Comparison of ENCODE assay signal across 12 cellular contexts in genomic region chr1:201501144-201501543, GRCh38. TPM values are rescaled to one million over a fixed set of nuclear protein-coding genes. Genes with fewer than 3 reads are reported as not detected.
DNase-seq lines count a peak whose midpoint lies in the region; ATAC-seq and TF ChIP-seq lines count a peak whose summit lies in the region.
"Had no signal": no experiment of that assay in that cellular context is flagged by ENCODE, and none has a peak within 500 bp of the region (broad histone marks: within the 10 kb centered on the region; RNA-seq: fewer than 3 reads in every experiment).

No MANE protein-coding gene starts in this region.

- H3K27ac ChIP-seq in left ventricle myocardium inferior (replicated peaks) (peak overlapping the region; percentile 88), esophagus squamous epithelium (peak overlapping the region; percentile 71 to 97 (median 92)), neuronal stem cell (replicated peaks; ENCODE audit: low read length) (peak overlapping the region; percentile 0), vagina (peak overlapping the region; percentile 93)

- H2BK12ac ChIP-seq in neuronal stem cell (ENCODE audit: low read length) = no peak overlapping the region

- H2BK5ac ChIP-seq in neuronal stem cell (ENCODE audit: low read length) = no peak overlapping the region

- H3K18ac ChIP-seq in neuronal stem cell (ENCODE audit: low read length) = no peak overlapping the region

- no peak overlapping the region for H3K27ac Mint-ChIP-seq in stimulated activated memory B cell treated with anti-CD40 and anti-IgM and Interleukin-4, amounts not matched to agents 10 μg/mL and 1 μg/mL and 100 μg/mL, for 72 hours

- no peak overlapping the region for H2BK120ac ChIP-seq in neuronal stem cell (ENCODE audit: low read depth, low read length)

- no peak for ATAC-seq in Right ventricle myocardium superior (ENCODE audit: poor library complexity)
- no peak for ATAC-seq in GM18498 (IDR thresholded peaks at IDR 0.05; ENCODE audit: unreplicated experiment)
- no peak for ATAC-seq in stimulated activated memory B cell treated with anti-CD40 and anti-IgM and Interleukin-4, amounts not matched to agents 10 μg/mL and 1 μg/mL and 100 μg/mL, for 72 hours

- no peak overlapping the region for H3K9ac ChIP-seq in neuronal stem cell (ENCODE audit: low read depth, low read length, poor library complexity)

- no peak overlapping the region for H3K14ac ChIP-seq in neuronal stem cell (ENCODE audit: low read length)

- TF ChIP-seq CTCF in left ventricle myocardium inferior (IDR thresholded peaks at IDR 0.05; ENCODE audit: borderline replicate concordance) = no peak
- TF ChIP-seq CTCF in esophagus squamous epithelium (IDR thresholded peaks at IDR 0.05) = no peak
- TF ChIP-seq CTCF in vagina (IDR thresholded peaks at IDR 0.05) = no peak

- no peak overlapping the region for H2AK5ac ChIP-seq in neuronal stem cell (ENCODE audit: low read depth, low read length)

- no peak overlapping the region for H2AFZ ChIP-seq in neuronal stem cell (ENCODE audit: low read length)

- 53 to 80% methylated on average over 1 to 7 of the region's 8 CpGs for WGBS in esophagus squamous epithelium, 2 donors
- no CpG with 5 or more reads among the region's 8 CpGs for WGBS in neuronal stem cell (ENCODE audit: extremely low coverage in 2 of 2, insufficient read length in 2 of 2, insufficient replicate concordance in 1 of 2), 2 donors

- H3K23ac ChIP-seq in neuronal stem cell (ENCODE audit: low read depth, low read length, poor library complexity) = no peak overlapping the region

- TF ChIP-seq POLR2A in esophagus squamous epithelium (IDR thresholded peaks at IDR 0.05) (no peak), vagina (IDR thresholded peaks at IDR 0.05) (no peak)

- no peak overlapping the region for H3K4me3 Mint-ChIP-seq in stimulated activated memory B cell treated with anti-CD40 and anti-IgM and Interleukin-4, amounts not matched to agents 10 μg/mL and 1 μg/mL and 100 μg/mL, for 72 hours
- H3K4me3 Mint-ChIP-seq: central memory CD8-positive, alpha-beta T cell had no signal

- H3K4me3 ChIP-seq in left ventricle myocardium inferior (no peak overlapping the region), esophagus squamous epithelium (peak overlapping the region in 2 of 4 donors; percentile 18 to 21), neuronal stem cell (ENCODE audit: low read length in 2 of 2) (no peak overlapping the region), vagina (peak overlapping the region in 1 of 2 donors; percentile 18)

- no peak overlapping the region for H2BK15ac ChIP-seq in neuronal stem cell (ENCODE audit: low read length)

- no peak overlapping the region for H4K8ac ChIP-seq in neuronal stem cell (ENCODE audit: low read depth, low read length)

- in situ Hi-C loops in KBM-7 (cut with MboI; ENCODE audit: low pct_unique_long_range_greater_than_20kb, low sequenced_read_pairs) = no loop called here

- H3K36me3 ChIP-seq in left ventricle myocardium inferior = no peaks in the 10 kb centered on the region
- peaks cover 0 to 24% (median 0%) of the 10 kb centered on the region in 3 donors for H3K36me3 ChIP-seq in esophagus squamous epithelium
- no peaks in the 10 kb centered on the region for H3K36me3 ChIP-seq in neuronal stem cell (replicated peaks in 1 of 2; ENCODE audit: control insufficient read depth in 2 of 2, insufficient read depth in 2 of 2, low read length in 2 of 2)
- no peaks in the 10 kb centered on the region for H3K36me3 ChIP-seq in vagina

- intact Hi-C loops in left ventricle myocardium inferior (cut with micrococcal nuclease) (no loop called here), Right ventricle myocardium superior (cut with DNase I) (no loop called here), esophagus squamous epithelium (cut with DNase I) (no loop called here), vagina (cut with DNase I) (no loop called here)

- no peaks in the 10 kb centered on the region for H3K27me3 ChIP-seq in left ventricle myocardium inferior (ENCODE audit: low read depth)
- H3K27me3 ChIP-seq in esophagus squamous epithelium = no peaks in the 10 kb centered on the region
- no peaks in the 10 kb centered on the region for H3K27me3 ChIP-seq in neuronal stem cell (ENCODE audit: control insufficient read depth in 3 of 3, insufficient read depth in 3 of 3, low read depth in 1 of 3, low read length in 3 of 3)
- H3K27me3 ChIP-seq in vagina = no peaks in the 10 kb centered on the region

- H4K91ac ChIP-seq in neuronal stem cell (ENCODE audit: low read depth, low read length, poor library complexity) = no peak overlapping the region

- peaks cover 29% of the 10 kb centered on the region for H3K4me1 Mint-ChIP-seq in stimulated activated memory B cell treated with anti-CD40 and anti-IgM and Interleukin-4, amounts not matched to agents 10 μg/mL and 1 μg/mL and 100 μg/mL, for 72 hours

- H3K4me2 ChIP-seq in neuronal stem cell (ENCODE audit: insufficient read depth, low read length, poor library complexity, severe bottlenecking) = no peak overlapping the region

- peaks cover 96% of the 10 kb centered on the region for H3K4me1 ChIP-seq in left ventricle myocardium inferior
- peaks cover 32 to 100% (median 85%) of the 10 kb centered on the region in 3 donors for H3K4me1 ChIP-seq in esophagus squamous epithelium
- peaks cover 25 to 50% of the 10 kb centered on the region in 2 donors for H3K4me1 ChIP-seq in neuronal stem cell (ENCODE audit: control insufficient read depth in 2 of 2, insufficient read depth in 1 of 2, low read depth in 1 of 2, low read length in 2 of 2)
- H3K4me1 ChIP-seq in vagina = peaks cover 99% of the 10 kb centered on the region

- H3K36me3 Mint-ChIP-seq in stimulated activated memory B cell treated with anti-CD40 and anti-IgM and Interleukin-4, amounts not matched to agents 10 μg/mL and 1 μg/mL and 100 μg/mL, for 72 hours = peaks cover 7% of the 10 kb centered on the region

- DNase-seq in left ventricle myocardium inferior (no peak), Right ventricle myocardium superior (no peak), esophagus squamous epithelium (lab: John Stamatoyannopoulos, UW) (no peak), neuronal stem cell (ENCODE audit: low spot score) (no peak), vagina (ENCODE audit: extremely low spot score in 2 of 2) (no peak), KBM-7 (no peak)
- DNase-seq: ACHN, GDM1, NCI-H2171 had no signal

- H3K27me3 Mint-ChIP-seq in stimulated activated memory B cell treated with anti-CD40 and anti-IgM and Interleukin-4, amounts not matched to agents 10 μg/mL and 1 μg/mL and 100 μg/mL, for 72 hours = no peaks in the 10 kb centered on the region
- H3K27me3 Mint-ChIP-seq: central memory CD8-positive, alpha-beta T cell had no signal

- H3K4ac ChIP-seq in neuronal stem cell (ENCODE audit: low read length) = no peak overlapping the region

- H3K9me3 ChIP-seq in left ventricle myocardium inferior (replicated peaks) (no peaks in the 10 kb centered on the region), esophagus squamous epithelium (no peaks in the 10 kb centered on the region), neuronal stem cell (replicated peaks in 1 of 2; ENCODE audit: control insufficient read depth in 2 of 2, insufficient read depth in 1 of 2, low read depth in 1 of 2, low read length in 2 of 2) (no peaks in the 10 kb centered on the region), vagina (no peaks in the 10 kb centered on the region)

- H3K79me1 ChIP-seq in neuronal stem cell (ENCODE audit: low read depth, low read length) = no peaks in the 10 kb centered on the region

- H3K9me3 Mint-ChIP-seq in stimulated activated memory B cell treated with anti-CD40 and anti-IgM and Interleukin-4, amounts not matched to agents 10 μg/mL and 1 μg/mL and 100 μg/mL, for 72 hours = no peaks in the 10 kb centered on the region
- H3K9me3 Mint-ChIP-seq: central memory CD8-positive, alpha-beta T cell had no signal

RNA-seq across cellular contexts. Expression of gene CSRP1, which starts 5.8 kb away (rescaled TPM):
- total RNA-seq in left ventricle myocardium inferior (41.0 TPM), Right ventricle myocardium superior (53.1 TPM), esophagus squamous epithelium (1,000 to 10,000 TPM in 1 of 4 donors, 100 to 1,000 TPM in 3; 243 to 1,044 (median 363) TPM), vagina (729 TPM)
- 31.8 TPM for polyA plus RNA-seq in neuronal stem cell (2013, experiment 1 of 2)
- 29.5 TPM for polyA plus RNA-seq in neuronal stem cell (2013, experiment 2 of 2)

RNA-seq across cellular contexts. Expression of gene PHLDA3, which starts 32.2 kb away (rescaled TPM):
- total RNA-seq in left ventricle myocardium inferior = 21.1 TPM
- total RNA-seq in Right ventricle myocardium superior = 21.5 TPM
- total RNA-seq in esophagus squamous epithelium = 10 to 100 TPM; 60.9 to 87.9 (median 75.1) TPM
- 12.4 TPM for polyA plus RNA-seq in neuronal stem cell (2013, experiment 1 of 2)
- 12.3 TPM for polyA plus RNA-seq in neuronal stem cell (2013, experiment 2 of 2)
- 80.5 TPM for total RNA-seq in vagina

RNA-seq across cellular contexts. Expression of gene NAV1, which starts 37.8 kb away (rescaled TPM):
- 74.8 TPM for total RNA-seq in left ventricle myocardium inferior
- total RNA-seq in Right ventricle myocardium superior = 66.6 TPM
- total RNA-seq in esophagus squamous epithelium = 10 to 100 TPM; 18.1 to 25.5 (median 21.0) TPM
- polyA plus RNA-seq in neuronal stem cell (2013, experiment 1 of 2) = 112 TPM
- 121 TPM for polyA plus RNA-seq in neuronal stem cell (2013, experiment 2 of 2)
- 45.9 TPM for total RNA-seq in vagina

Comparison
In these comparisons a context has a peak if more than half of its experiments do, and no peak if none do; other contexts are left out.
1. H3K27ac ChIP-seq: peak in every context shown above with its lines; median percentile 93 in vagina; 92 in esophagus squamous epithelium; 88 in left ventricle myocardium inferior; 0 in neuronal stem cell.